ENCODE assay signal across 22 cellular contexts in the genomic region with DNA sequence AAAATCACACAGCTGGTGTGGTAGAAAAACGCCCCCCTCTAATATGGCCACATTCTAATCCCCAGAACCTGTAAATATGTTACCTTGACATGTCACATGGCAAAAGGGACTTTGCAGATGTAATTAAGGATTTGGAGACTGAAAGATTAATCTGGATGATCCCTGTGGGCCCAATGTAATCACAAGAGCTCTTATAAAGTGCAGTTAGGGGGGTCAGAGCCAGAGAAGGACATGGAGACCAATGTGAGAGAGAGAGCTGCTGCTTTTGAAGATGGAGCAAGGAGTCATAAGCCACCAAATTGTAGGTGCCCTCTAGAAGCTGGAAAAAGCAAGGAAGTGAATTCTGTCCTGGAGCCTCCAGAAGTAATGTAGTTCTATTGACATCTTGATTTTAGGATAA.
"Had no signal": no experiment of that assay in that cellular context is flagged by ENCODE, and none has a peak within 500 bp of the region (broad histone marks: within the 10 kb centered on the region; RNA-seq: fewer than 3 reads in every experiment).

No MANE protein-coding gene starts in this region.

- H2AFZ ChIP-seq: PC-9 had no signal

- H3K4me2 ChIP-seq: KMS-11, PC-9 had no signal

- H3K9me3 Mint-ChIP-seq: IgD-negative memory B cell had no signal

- H3K4me3 ChIP-seq: K562, PC-9, Peyer's patch, SJCRH30 had no signal

- H3K27ac ChIP-seq: HL-60, PC-9, Peyer's patch, SJCRH30 had no signal

- H3K36me3 Mint-ChIP-seq: IgD-negative memory B cell had no signal

- H3K4me3 Mint-ChIP-seq: IgD-negative memory B cell had no signal

- H3K27me3 ChIP-seq: Peyer's patch, SJCRH30 had no signal

- H3K4me1 ChIP-seq: Peyer's patch, SJCRH30 had no signal

- H3K27ac Mint-ChIP-seq: IgD-negative memory B cell had no signal

- H3K36me3 ChIP-seq: Peyer's patch, SJCRH30 had no signal

- DNase-seq: Kasumi-1, MM.1S, NCI-H1048, NCI-H1105, NCI-H1417, NCI-H1436 treated with DMSO at 0.1 percent for 48 hours, NCI-H1694, NCI-H1930, NCI-H2081, NCI-H2107, NCI-H2227 treated with DMSO at 0.1 percent for 48 hours, NCI-H526, OCI-M1, PC-9, Peyer's patch, SHP77 treated with DMSO at 0.1 percent for 48 hours, SJCRH30, T-helper 1 cell had no signal

- H3K9me3 ChIP-seq: Peyer's patch, SJCRH30 had no signal

- H3K4me1 Mint-ChIP-seq: IgD-negative memory B cell had no signal
